In the genomic region with DNA sequence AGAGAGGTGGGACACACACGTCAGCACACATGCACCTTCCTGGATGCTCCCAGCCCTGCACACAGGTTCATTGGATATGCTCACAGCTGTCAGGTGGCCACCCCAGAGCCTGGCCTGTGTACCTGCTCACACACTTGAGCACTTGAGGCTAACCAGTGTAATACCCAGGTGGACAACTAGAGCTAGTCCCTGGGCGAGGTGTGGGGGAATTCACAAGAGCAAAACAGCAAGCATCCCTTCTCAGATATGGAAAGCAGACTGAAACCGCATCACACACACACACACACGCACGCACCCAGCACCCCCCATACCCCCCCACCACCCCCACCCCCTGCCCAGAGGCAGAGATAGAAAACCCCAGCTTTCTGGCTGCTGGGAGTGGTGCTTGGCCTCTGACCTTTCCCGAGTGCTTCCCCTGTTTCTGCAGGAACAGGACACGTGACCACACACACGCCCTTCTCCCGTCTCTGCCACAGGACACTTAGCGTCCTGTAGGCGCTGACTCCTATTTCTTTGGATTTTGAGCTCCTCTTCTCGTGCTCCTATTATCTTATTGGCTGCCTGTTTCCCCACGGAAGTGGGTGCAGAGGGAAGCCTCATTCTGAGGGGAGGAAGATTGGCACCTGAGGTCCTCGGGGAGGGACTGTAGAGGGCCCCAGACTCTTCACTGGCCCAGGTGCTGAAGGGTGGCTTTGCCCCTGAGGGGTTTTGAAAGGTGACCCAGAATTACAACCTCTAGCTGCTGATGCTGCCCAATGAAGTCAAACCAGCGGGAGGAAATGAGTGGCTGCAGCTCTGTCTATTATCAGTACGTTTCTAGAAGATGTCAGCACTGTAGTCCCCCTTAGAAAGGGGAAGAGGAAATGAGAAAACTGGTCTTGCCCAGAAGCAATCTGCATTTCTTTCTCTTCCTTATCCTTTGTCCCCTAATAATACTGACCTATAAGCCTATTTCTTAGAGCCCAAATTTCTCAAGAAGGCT, we compare ENCODE assay signal across 8 cellular contexts.
DNase-seq lines count a peak whose midpoint lies in the region; ATAC-seq and TF ChIP-seq lines count a peak whose summit lies in the region.

No MANE protein-coding gene starts in this region.

- H3K4me2 ChIP-seq in DOHH2 (ENCODE audit: low read length) = peak overlapping the region; percentile 89

- TF ChIP-seq POLR2A in erythroblast (IDR thresholded peaks at IDR 0.05; ENCODE audit: low read length) = no peak

- H3K4me1 ChIP-seq in DOHH2 (ENCODE audit: control insufficient read depth, low read length) = peaks cover 42% of the 10 kb centered on the region

- peak overlapping the region; percentile 68 for H3K4me3 ChIP-seq in DOHH2 (ENCODE audit: low read length)

- no peaks in the 10 kb centered on the region for H3K9me3 ChIP-seq in DOHH2 (ENCODE audit: control insufficient read depth, insufficient read depth, low read length)

- peak overlapping the region; percentile 78 for H3K27ac ChIP-seq in DOHH2 (ENCODE audit: low read depth, low read length)

- H4K20me1 ChIP-seq in DOHH2 (ENCODE audit: control insufficient read depth, insufficient read depth, low read depth, low read length) = no peaks in the 10 kb centered on the region

- no peaks in the 10 kb centered on the region for H3K79me2 ChIP-seq in DOHH2 (ENCODE audit: control insufficient read depth, low read length)

- peaks cover under 1% of the 10 kb centered on the region; the same call in 1 of the 2 replicates for H3K27me3 ChIP-seq in DOHH2 (ENCODE audit: control insufficient read depth, low read length)

- no peak for TF ChIP-seq CTCF in DOHH2 (IDR thresholded peaks at IDR 0.05; ENCODE audit: low read depth, low read length, poor library complexity, severe bottlenecking)

- no peak for DNase-seq in Right ventricle myocardium superior
- DNase-seq in epidermal melanocyte (ENCODE audit: insufficient read length, low spot score) = no peak
- DNase-seq in DMS114 treated with DMSO at 0.1 percent for 48 hours (lab: John Stamatoyannopoulos, UW; ENCODE audit: unreplicated experiment) = no peak
- DNase-seq in NCI-H226 = no peak
- DNase-seq in erythroblast (lab: John Stamatoyannopoulos, UW) = no peak

- ATAC-seq in GM21390 (IDR thresholded peaks at IDR 0.05; ENCODE audit: unreplicated experiment) (peak; percentile 56), HG03565 (IDR thresholded peaks at IDR 0.05; ENCODE audit: unreplicated experiment) (peak; percentile 43), Right ventricle myocardium superior (ENCODE audit: poor library complexity) (peak; percentile 48)

- H3K9me2 ChIP-seq in DOHH2 (replicated peaks; ENCODE audit: control insufficient read depth, low read length) = no peaks in the 10 kb centered on the region

- intact Hi-C loops in Right ventricle myocardium superior (cut with DNase I) = no loop called here

- H3F3A ChIP-seq in DOHH2 (ENCODE audit: control insufficient read depth, insufficient read depth) = peaks cover 15% of the 10 kb centered on the region

- no peaks in the 10 kb centered on the region for H3K36me3 ChIP-seq in DOHH2 (ENCODE audit: control insufficient read depth, low read length)
